Comparison of ENCODE assay signal across 9 cellular contexts in genomic region chr9:5582835-5583195, GRCh38. TPM values are rescaled to one million over a fixed set of nuclear protein-coding genes. Genes with fewer than 3 reads are reported as not detected.
DNase-seq lines count a peak whose midpoint lies in the region; ATAC-seq and TF ChIP-seq lines count a peak whose summit lies in the region.
"Had no signal": no experiment of that assay in that cellular context is flagged by ENCODE, and none has a peak within 500 bp of the region (broad histone marks: within the 10 kb centered on the region; RNA-seq: fewer than 3 reads in every experiment).

No MANE protein-coding gene starts in this region.

- H3K4me3 ChIP-seq in breast epithelium (no peak overlapping the region), thyroid gland (replicated peaks in 1 of 3) (no peak overlapping the region)

- H3K27me3 ChIP-seq in breast epithelium (no peaks in the 10 kb centered on the region), thyroid gland (no peaks in the 10 kb centered on the region)

- POLR2A ChIA-PET in MCF 10A (lab: Yijun Ruan, JAX): interaction anchor here (0.8 to 1.0 kb wide), 3 partner anchors 18 to 145 kb away, joined by 3 to 4 read pairs (median 3); partner anchors contain the start of gene PLGRKT

- intact Hi-C loops in breast epithelium (cut with DNase I; ENCODE audit: low total_unique reads): no loop called here
- intact Hi-C loops in MCF 10A (cut with micrococcal nuclease): no loop called here
- intact Hi-C loops in thyroid gland (cut with DNase I): no loop called here

- no peaks in the 10 kb centered on the region for H3K27me3 Mint-ChIP-seq in MCF 10A (ENCODE audit: insufficient read depth, unreplicated experiment)

- WGBS in thyroid gland, 2 donors: 6 to 11% methylated on average over 2 of the region's 2 CpGs

- no peak overlapping the region for H3K4me3 Mint-ChIP-seq in MCF 10A (ENCODE audit: unreplicated experiment)

- no peaks in the 10 kb centered on the region for H3K36me3 ChIP-seq in breast epithelium
- no peaks in the 10 kb centered on the region for H3K36me3 ChIP-seq in thyroid gland

- no peaks in the 10 kb centered on the region for H3K4me1 ChIP-seq in breast epithelium
- peaks cover 5 to 16% of the 10 kb centered on the region in 2 donors for H3K4me1 ChIP-seq in thyroid gland

- CTCF ChIA-PET in MCF 10A (lab: Yijun Ruan, JAX): interaction anchor here (1.1 to 2.9 kb wide), 3 partner anchors 18 to 823 kb away, joined by 4 to 10 read pairs (median 9); partner anchors contain the start of gene CD274

- H3K4me1 Mint-ChIP-seq in MCF 10A (ENCODE audit: insufficient read depth, unreplicated experiment): no peaks in the 10 kb centered on the region

- H3K27ac ChIP-seq in breast epithelium: peak overlapping the region; percentile 35 to 45
- H3K27ac ChIP-seq in thyroid gland: peak overlapping the region; percentile 51 to 92 (median 66)

- H3K27ac Mint-ChIP-seq in MCF 10A (ENCODE audit: low read depth, unreplicated experiment): no peak overlapping the region

- TF ChIP-seq POLR2A in breast epithelium (IDR thresholded peaks at IDR 0.05): no peak
- no peak for TF ChIP-seq POLR2A in thyroid gland (IDR thresholded peaks at IDR 0.05)

- no peak for DNase-seq in breast epithelium (ENCODE audit: low spot score in 2 of 2)
- DNase-seq in MCF 10A (ENCODE audit: unreplicated experiment): no peak
- DNase-seq in activated CD4-positive, alpha-beta T cell treated with anti-CD3 and anti-CD28 coated beads for 4 hours: peak; percentile 18 to 29
- DNase-seq in germinal center (ENCODE audit: low spot score): peak; percentile 49
- peak; percentile 74 to 84 for DNase-seq in thyroid gland
- DNase-seq in KG1 (lab: John Stamatoyannopoulos, UW): no peak
- no peak for DNase-seq in GM19240 (ENCODE audit: insufficient read length, low spot score)
- DNase-seq: DND-41 had no signal

- H3K9me3 Mint-ChIP-seq in MCF 10A (ENCODE audit: unreplicated experiment): no peaks in the 10 kb centered on the region

- TF ChIP-seq CTCF in breast epithelium (IDR thresholded peaks at IDR 0.05): no peak
- TF ChIP-seq CTCF in MCF 10A (IDR thresholded peaks at IDR 0.05; ENCODE audit: unreplicated experiment): no peak
- no peak for TF ChIP-seq CTCF in thyroid gland (IDR thresholded peaks at IDR 0.05)

- peak; percentile 44 for ATAC-seq in HG02973 (IDR thresholded peaks at IDR 0.05; ENCODE audit: unreplicated experiment)

- H3K36me3 Mint-ChIP-seq in MCF 10A (ENCODE audit: insufficient read depth, unreplicated experiment): no peaks in the 10 kb centered on the region

- H3K9me3 ChIP-seq in breast epithelium (no peaks in the 10 kb centered on the region), thyroid gland (no peaks in the 10 kb centered on the region)

- no TSS peak for BruUV-seq in MCF 10A (replicated peaks; lab: Mats Ljungman, UMichigan)

RNA-seq across cellular contexts. Expression of gene RIC1, which starts 46.1 kb away (rescaled TPM):
- 10 to 100 TPM; 42.6 to 74.5 (median 53.1) TPM for total RNA-seq in breast epithelium
- total RNA-seq in MCF 10A (2022): 21.3 and 23.1 TPM in 2 replicates
- total RNA-seq in thyroid gland: 10 to 100 TPM; 42.7 to 56.1 (median 44.9) TPM

Comparison
In these comparisons a context has a peak if more than half of its experiments do, and no peak if none do; other contexts are left out.
1. DNase-seq: peak in activated CD4-positive, alpha-beta T cell treated with anti-CD3 and anti-CD28 coated beads for 4 hours (2 of 2), germinal center (single experiment) and thyroid gland (2 of 2); none in breast epithelium (0 of 2), MCF 10A (single experiment), KG1 (single experiment) and GM19240 (single experiment).